Comparison of ENCODE assay signal across 9 cellular contexts in genomic region chr3:62833538-62833937, GRCh38. TPM values are rescaled to one million over a fixed set of nuclear protein-coding genes. Genes with fewer than 3 reads are reported as not detected.
A peak's percentile ranks its signal among the peaks of the same experiment; 100 is the strongest.
DNase-seq lines count a peak whose midpoint lies in the region; ATAC-seq and TF ChIP-seq lines count a peak whose summit lies in the region.
"Had no signal": no experiment of that assay in that cellular context is flagged by ENCODE, and none has a peak within 500 bp of the region (broad histone marks: within the 10 kb centered on the region; RNA-seq: fewer than 3 reads in every experiment).

No MANE protein-coding gene starts in this region.

- TF ChIP-seq POLR2A in right lobe of liver (IDR thresholded peaks at IDR 0.05): no peak

- no peaks in the 10 kb centered on the region for H3K36me3 ChIP-seq in right lobe of liver

- peaks cover 0 to 27% (median 4%) of the 10 kb centered on the region in 4 donors for H3K4me1 ChIP-seq in right lobe of liver

- H3K36me3 Mint-ChIP-seq in T-cell: no peaks in the 10 kb centered on the region

- DNase-seq in Daoy (ENCODE audit: low read depth) (peak; percentile 4), astrocyte of the cerebellum (ENCODE audit: low read depth) (no peak), right lobe of liver (no peak), GM20000 (ENCODE audit: low spot score) (no peak), ureter (ENCODE audit: low spot score) (no peak), T-cell (no peak), NK-92 (lab: John Stamatoyannopoulos, UW; ENCODE audit: unreplicated experiment) (no peak)

- TF ChIP-seq CTCF in astrocyte of the cerebellum (IDR thresholded peaks at IDR 0.05; ENCODE audit: low read depth, low read length, missing control alignments) (peak; percentile 49), right lobe of liver (IDR thresholded peaks at IDR 0.05) (peak; percentile 6 to 53 (median 39)), GM20000 (IDR thresholded peaks at IDR 0.05; ENCODE audit: extremely low read depth, missing control alignments) (no peak)

- no peak overlapping the region for H3K4me3 Mint-ChIP-seq in T-cell

- in situ Hi-C loops in astrocyte of the cerebellum (cut with HindIII; ENCODE audit: low sequenced_read_pairs): no loop called here

- intact Hi-C loops in right lobe of liver (cut with DNase I): no loop called here

- POLR2A ChIA-PET in T-cell (lab: Charles Lee): no interaction called here

- H3K9me3 Mint-ChIP-seq in T-cell: no peaks in the 10 kb centered on the region

- H3K27me3 Mint-ChIP-seq in T-cell: peaks cover 0 to 3% of the 10 kb centered on the region in 2 donors

- no peaks in the 10 kb centered on the region for H3K9me3 ChIP-seq in right lobe of liver

- ATAC-seq in HG02759 (IDR thresholded peaks at IDR 0.05; ENCODE audit: unreplicated experiment) (peak; percentile 35), right lobe of liver (peak in 2 of 4 donors; percentile 33), T-cell (replicated peaks in 1 of 4) (no peak)

- no peak overlapping the region for H3K27ac Mint-ChIP-seq in T-cell

- no peaks in the 10 kb centered on the region for H3K4me1 Mint-ChIP-seq in T-cell

- H3K27ac ChIP-seq in right lobe of liver: no peak overlapping the region

- H3K4me3 ChIP-seq in astrocyte of the cerebellum (ENCODE audit: low read depth, low read length) (no peak overlapping the region), right lobe of liver (no peak overlapping the region)

- H3K27me3 ChIP-seq in right lobe of liver: no peaks in the 10 kb centered on the region

- CTCF ChIA-PET in T-cell (lab: Charles Lee): no interaction called here

RNA-seq across cellular contexts. Expression of gene CADPS, which starts 41.7 kb away (rescaled TPM):
- not detected in 2 replicates for total RNA-seq in Daoy (2014; rRNA removed; shearing (Covaris generic))
- total RNA-seq in right lobe of liver (under 1 TPM in 2 of 6 experiments, not detected in 4; 0.06 to 0.98 TPM), ureter (1.1 TPM), T-cell (under 1 TPM in 1 of 5 donors, not detected in 4; 0.49 TPM)
- total RNA-seq: glomerular endothelial cell had no signal
